ENCODE assay signal across 30 cellular contexts in the genomic region with DNA sequence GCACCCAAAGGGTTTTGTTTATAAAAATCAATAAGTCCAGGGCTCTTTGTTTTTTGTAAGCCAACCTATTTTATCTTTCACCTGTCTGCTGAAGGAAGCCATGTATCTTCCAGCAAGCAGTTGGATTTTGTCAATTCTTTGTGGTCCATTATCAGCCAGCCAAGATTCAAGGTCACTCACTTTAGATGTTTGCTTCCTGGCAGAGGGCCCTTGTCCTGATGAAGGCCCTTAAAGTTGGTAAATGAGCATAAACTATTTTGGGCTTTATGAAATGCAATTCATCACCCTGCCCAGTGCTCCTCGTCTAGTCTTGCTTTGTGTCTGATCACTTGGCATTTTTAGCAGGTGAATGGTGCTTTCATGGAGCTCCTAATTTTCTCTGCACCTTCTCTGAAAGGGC.
"Had no signal": no experiment of that assay in that cellular context is flagged by ENCODE, and none has a peak within 500 bp of the region (broad histone marks: within the 10 kb centered on the region; RNA-seq: fewer than 3 reads in every experiment).

No MANE protein-coding gene starts in this region.

- H3K27me3 ChIP-seq: body of pancreas, brain microvascular endothelial cell, breast epithelium had no signal

- DNase-seq: activated CD4-positive, alpha-beta memory T cell treated with anti-CD3 and anti-CD28 coated beads, Interleukin-2, amount 10 ng/mL, durations not matched to agents 7 days and 5 days; activated CD4-positive, alpha-beta T cell treated with anti-CD3 and anti-CD28 coated beads for 1 hour; activated CD4-positive, alpha-beta T cell treated with anti-CD3 and anti-CD28 coated beads for 36 hours; activated CD4-positive, alpha-beta T cell treated with anti-CD3 and anti-CD28 coated beads for 48 hours; activated CD4-positive, alpha-beta T cell treated with anti-CD3 and anti-CD28 coated beads, Interleukin-2, amount 10 ng/mL, durations not matched to agents 7 days and 5 days; activated CD4-positive, alpha-beta T cell treated with anti-CD3 and anti-CD28 coated beads, Interleukin-2, amount 50 U/mL, for 48 hours; activated CD4-positive, CD25-positive, alpha-beta regulatory T cell; activated CD8-positive, alpha-beta memory T cell treated with anti-CD3 and anti-CD28 coated beads for 24 hours; activated CD8-positive, alpha-beta memory T cell treated with anti-CD3 and anti-CD28 coated beads, Interleukin-2, amount 10 ng/mL, durations not matched to agents 7 days and 5 days; activated CD8-positive, alpha-beta memory T cell treated with anti-CD3 and anti-CD28 coated beads, Interleukin-2, amount 50 U/mL, for 48 hours; activated CD8-positive, alpha-beta T cell treated with anti-CD3 and anti-CD28 coated beads, Interleukin-2, amount 10 ng/mL, durations not matched to agents 7 days and 5 days; activated effector memory CD4-positive, alpha-beta T cell treated with Interleukin-2 at 50 U/mL for 16 hours; activated gamma-delta T cell; activated naive CD4-positive, alpha-beta T cell treated with anti-CD3 and anti-CD28 coated beads, Interleukin-2, amount 10 ng/mL, durations not matched to agents 7 days and 5 days; activated naive CD4-positive, alpha-beta T cell treated with Interleukin-2 at 50 U/mL for 16 hours; activated naive CD8-positive, alpha-beta T cell treated with anti-CD3 and anti-CD28 coated beads, Interleukin-2, amount 10 ng/mL, durations not matched to agents 7 days and 5 days; activated naive CD8-positive, alpha-beta T cell treated with anti-CD3 and anti-CD28 coated beads, Interleukin-2, amount 50 U/mL, for 24 hours; activated T-cell treated with anti-CD3 and anti-CD28 coated beads, Interleukin-2, amount 50 U/mL, for 24 hours; activated T-cell treated with anti-CD3 and anti-CD28 coated beads, Interleukin-2, amount 50 U/mL, for 48 hours; amniotic stem cell; aorta; body of pancreas; brain microvascular endothelial cell; central memory CD4-positive, alpha-beta T cell; T-helper 2 cell; T-helper 9 cell; WERI-Rb-1 had no signal

- H3K9me3 ChIP-seq: body of pancreas, breast epithelium had no signal

- H3K36me3 ChIP-seq: brain microvascular endothelial cell, breast epithelium, WERI-Rb-1 had no signal

- H3K27ac ChIP-seq: body of pancreas, brain microvascular endothelial cell, breast epithelium, WERI-Rb-1 had no signal

- ATAC-seq: activated CD4-positive, alpha-beta T cell treated with anti-CD3 and anti-CD28 coated beads for 36 hours; activated CD4-positive, CD25-positive, alpha-beta regulatory T cell treated with anti-CD3 and anti-CD28 coated beads, Interleukin-2, amount 50 U/mL, for 24 hours; activated CD8-positive, alpha-beta memory T cell treated with anti-CD3 and anti-CD28 coated beads, Interleukin-2, amount 10 ng/mL, durations not matched to agents 7 days and 5 days; activated CD8-positive, alpha-beta T cell treated with anti-CD3 and anti-CD28 coated beads, Interleukin-2, amount 10 ng/mL, durations not matched to agents 7 days and 5 days; activated naive CD8-positive, alpha-beta T cell treated with anti-CD3 and anti-CD28 coated beads, Interleukin-2, amount 50 U/mL, for 24 hours; body of pancreas; WTC11 had no signal

- H3K4me1 ChIP-seq: body of pancreas, breast epithelium had no signal

- H3K4me3 ChIP-seq: body of pancreas, breast epithelium had no signal
